20 cellular contexts compared by ENCODE assay signal in genomic region chr1:81820761-81821160, GRCh38. TPM values are rescaled to one million over a fixed set of nuclear protein-coding genes. Genes with fewer than 3 reads are reported as not detected.
"Had no signal": no experiment of that assay in that cellular context is flagged by ENCODE, and none has a peak within 500 bp of the region (broad histone marks: within the 10 kb centered on the region; RNA-seq: fewer than 3 reads in every experiment).

No MANE protein-coding gene starts in this region.

- H3K36me3 ChIP-seq: esophagus squamous epithelium, gastroesophageal sphincter, pancreas had no signal

- H3K27ac ChIP-seq: epithelial cell of prostate, esophagus squamous epithelium, gastroesophageal sphincter, pancreas had no signal

- H3K9me3 ChIP-seq: esophagus squamous epithelium, gastroesophageal sphincter, mucosa of descending colon, pancreas had no signal

- DNase-seq: effector memory CD8-positive, alpha-beta T cell; esophagus squamous epithelium; foreskin fibroblast; glutamatergic neuron; islet precursor cell; mammary epithelial cell; mucosa of descending colon; naive thymus-derived CD8-positive, alpha-beta T cell; nucleus accumbens; pancreas; right cardiac atrium; small intestine; stimulated activated CD4-positive, alpha-beta T cell treated with anti-CD3 and anti-CD28 coated beads, Interleukin-12 subunit alpha, Interleukin-12 subunit beta, amount 100 ng/mL, for 4 hours; stimulated activated naive CD4-positive, alpha-beta T cell treated with Interleukin-2 at 50 U/mL for 16 hours had no signal

- H3K9me3 Mint-ChIP-seq: neural crest cell, type B pancreatic cell had no signal

- H3K4me1 ChIP-seq: pancreas had no signal

- ATAC-seq: effector memory CD8-positive, alpha-beta T cell; gastroesophageal sphincter; left lobe of liver; mucosa of descending colon; naive thymus-derived CD8-positive, alpha-beta T cell; pancreas; right cardiac atrium had no signal

- H3K36me3 Mint-ChIP-seq: naive thymus-derived CD8-positive, alpha-beta T cell had no signal

- H3K27me3 ChIP-seq: esophagus squamous epithelium, gastroesophageal sphincter, pancreas had no signal

- H3K27ac Mint-ChIP-seq: effector memory CD8-positive, alpha-beta T cell; naive thymus-derived CD8-positive, alpha-beta T cell; progenitor cell of endocrine pancreas; type B pancreatic cell had no signal

- H3K27me3 Mint-ChIP-seq: effector memory CD8-positive, alpha-beta T cell; progenitor cell of endocrine pancreas; type B pancreatic cell had no signal

- H3K4me1 Mint-ChIP-seq: naive thymus-derived CD8-positive, alpha-beta T cell had no signal

- H3K4me3 ChIP-seq: esophagus squamous epithelium, gastroesophageal sphincter, mucosa of descending colon, pancreas had no signal

- H3K4me3 Mint-ChIP-seq: effector memory CD8-positive, alpha-beta T cell; naive thymus-derived CD8-positive, alpha-beta T cell; neural crest cell; type B pancreatic cell had no signal

RNA-seq across cellular contexts. Expression of gene ADGRL2, which starts 20.0 kb away (rescaled TPM):
- total RNA-seq: naive thymus-derived CD8-positive, alpha-beta T cell had no signal
- polyA plus RNA-seq: naive thymus-derived CD8-positive, alpha-beta T cell had no signal
